ENCODE assay signal across 8 cellular contexts in genomic region chr19:58575183-58576041, GRCh38. TPM values are rescaled to one million over a fixed set of nuclear protein-coding genes. Genes with fewer than 3 reads are reported as not detected.
A peak's percentile ranks its signal among the peaks of the same experiment; 100 is the strongest.
DNase-seq lines count a peak whose midpoint lies in the region; ATAC-seq and TF ChIP-seq lines count a peak whose summit lies in the region.

No MANE protein-coding gene starts in this region.

- H3K9me3 ChIP-seq in NT2/D1 (ENCODE audit: insufficient read depth, low read length) = no peaks in the 10 kb centered on the region
- H3K9me3 ChIP-seq in cardiac muscle cell (ENCODE audit: low read depth) = no peaks in the 10 kb centered on the region
- H3K9me3 ChIP-seq in psoas muscle = no peaks in the 10 kb centered on the region

- peak; percentile 87 for DNase-seq in GM10248 (ENCODE audit: extremely low spot score)
- DNase-seq in HEK293T (ENCODE audit: extremely low spot score) = peak; percentile 81
- peak; percentile 77 for DNase-seq in NT2/D1 (ENCODE audit: low read depth, low spot score)
- DNase-seq in cardiac muscle cell (ENCODE audit: low read depth in 1 of 2, low spot score in 1 of 2) = peak; percentile 94 to 95
- peak; percentile 91 to 94 for DNase-seq in psoas muscle
- no peak for DNase-seq in NCI-H1436 treated with DMSO at 0.1 percent for 48 hours (lab: John Stamatoyannopoulos, UW)
- no peak for DNase-seq in NCI-H1694 (lab: John Stamatoyannopoulos, UW)

- peak overlapping the region; percentile 92 for H3K4me3 Mint-ChIP-seq in activated naive CD4-positive, alpha-beta T cell treated with anti-CD3 and anti-CD28 coated beads, Interleukin-2, amount 50 U/mL, for 24 hours

- no peaks in the 10 kb centered on the region for H3K27me3 Mint-ChIP-seq in activated naive CD4-positive, alpha-beta T cell treated with anti-CD3 and anti-CD28 coated beads, Interleukin-2, amount 50 U/mL, for 24 hours

- H3K4me3 ChIP-seq in NT2/D1 (ENCODE audit: insufficient read length, low read depth) (peak overlapping the region; percentile 78), cardiac muscle cell (peak overlapping the region; percentile 47), psoas muscle (peak overlapping the region; percentile 94)

- H3K9ac ChIP-seq in NT2/D1 (ENCODE audit: insufficient read length, low read depth) = peak overlapping the region; percentile 79

- H3K27me3 ChIP-seq in NT2/D1 (ENCODE audit: insufficient read depth, insufficient read length) = peaks cover 2% of the 10 kb centered on the region
- no peaks in the 10 kb centered on the region for H3K27me3 ChIP-seq in cardiac muscle cell
- no peaks in the 10 kb centered on the region for H3K27me3 ChIP-seq in psoas muscle (ENCODE audit: insufficient read depth in 3 of 3, low read length in 2 of 3)

- intact Hi-C loops in psoas muscle (cut with DNase I) = no loop called here

- H3K27ac ChIP-seq in cardiac muscle cell (peak overlapping the region; percentile 88), psoas muscle (peak overlapping the region; percentile 99)

- peaks cover 52% of the 10 kb centered on the region for H3K4me1 Mint-ChIP-seq in activated naive CD4-positive, alpha-beta T cell treated with anti-CD3 and anti-CD28 coated beads, Interleukin-2, amount 50 U/mL, for 24 hours

- peaks cover 21% of the 10 kb centered on the region for H3K36me3 ChIP-seq in NT2/D1 (ENCODE audit: insufficient read depth, insufficient read length, low read length)
- no peaks in the 10 kb centered on the region for H3K36me3 ChIP-seq in cardiac muscle cell
- peaks cover 0 to 10% of the 10 kb centered on the region in 2 donors for H3K36me3 ChIP-seq in psoas muscle (ENCODE audit: insufficient read depth in 1 of 2, low read depth in 1 of 2)

- peak; percentile 68 to 77 (median 68) for ATAC-seq in psoas muscle

- WGBS in psoas muscle, 3 donors = 0 to 1% (median 0%) methylated on average over 61 to 66 of the region's 66 CpGs

- TF ChIP-seq CTCF in GM10248 (IDR thresholded peaks at IDR 0.05; ENCODE audit: control extremely low read depth, extremely low read depth, low read depth, missing control alignments) (peak; percentile 36), cardiac muscle cell (IDR thresholded peaks at IDR 0.05; ENCODE audit: low read depth, low read length) (peak; percentile 13), psoas muscle (IDR thresholded peaks at IDR 0.05) (no peak)

- POLR2A ChIA-PET in GM10248 (lab: Yijun Ruan, JAX) = interaction anchor here (0.6 to 1.6 kb wide), 5 partner anchors 13 to 56 kb away, joined by 3 to 6 read pairs (median 3); partner anchors contain the start of genes CHMP2A and ZBTB45
- POLR2A ChIA-PET in HEK293T (lab: Yijun Ruan, JAX) = interaction anchor here (0.7 to 3.3 kb wide), 12 partner anchors 14 to 249 kb away, joined by 3 to 22 read pairs (median 6); partner anchors contain the start of genes CHMP2A, TRIM28, ZBTB45 and ZNF837

- no peaks in the 10 kb centered on the region for H3K9me3 Mint-ChIP-seq in activated naive CD4-positive, alpha-beta T cell treated with anti-CD3 and anti-CD28 coated beads, Interleukin-2, amount 50 U/mL, for 24 hours

- peaks cover 5% of the 10 kb centered on the region for H3K4me1 ChIP-seq in NT2/D1 (ENCODE audit: insufficient read depth, insufficient read length)
- no peaks in the 10 kb centered on the region for H3K4me1 ChIP-seq in cardiac muscle cell (ENCODE audit: low read depth)
- H3K4me1 ChIP-seq in psoas muscle = peaks cover 18% of the 10 kb centered on the region

- H3K27ac Mint-ChIP-seq in activated naive CD4-positive, alpha-beta T cell treated with anti-CD3 and anti-CD28 coated beads, Interleukin-2, amount 50 U/mL, for 24 hours = peak overlapping the region; percentile 85

- CTCF ChIA-PET in GM10248 (lab: Yijun Ruan, JAX) (interaction anchor here (1.9 to 5.5 kb wide), 2 partner anchors 56 to 62 kb away, joined by 9 to 40 read pairs; partner anchors contain the start of gene ZBTB45), HEK293T (lab: Yijun Ruan, JAX) (interaction anchor here (1.5 kb wide), 1 partner anchor 56 kb away, joined by 8 read pairs; the partner anchor contains the start of gene ZBTB45)

- peaks cover 5% of the 10 kb centered on the region for H3K36me3 Mint-ChIP-seq in activated naive CD4-positive, alpha-beta T cell treated with anti-CD3 and anti-CD28 coated beads, Interleukin-2, amount 50 U/mL, for 24 hours

TF ChIP-seq in HEK293T, 16 proteins besides CTCF, POLR2A, EP300 and RAD21:
- TF ChIP-seq LEF1 (IDR thresholded peaks at IDR 0.05; ENCODE audit: borderline replicate concordance) = no peak
- TF ChIP-seq SP1 (IDR thresholded peaks at IDR 0.05) = no peak
- no peak for TF ChIP-seq SUZ12 (IDR thresholded peaks at IDR 0.05)
- TF ChIP-seq L3MBTL2 (conservative IDR thresholded peaks at IDR 0.05) = peak; percentile 90
- no peak for TF ChIP-seq FOXA1 (IDR thresholded peaks at IDR 0.05)
- no peak for TF ChIP-seq HDGF (IDR thresholded peaks at IDR 0.05; ENCODE audit: borderline replicate concordance)
- peak; percentile 34; the same call in 1 of the 2 replicates for TF ChIP-seq TARDBP (IDR thresholded peaks at IDR 0.05)
- TF ChIP-seq ZNF384 (IDR thresholded peaks at IDR 0.05) = peak; percentile 99
TF ChIP-seq in HEK293T: peak in this region for 3.

RNA-seq across cellular contexts. Expression of gene MZF1, which starts 2.3 kb away (rescaled TPM):
- total RNA-seq in cardiac muscle cell = 51.1 TPM in 2 replicates
- polyA plus RNA-seq in cardiac muscle cell = 25.1 and 34.7 TPM in 2 replicates
- total RNA-seq in psoas muscle = 10 to 100 TPM in 2 of 4 donors, 1 to 10 TPM in 2; 8.2 to 13.0 (median 11.1) TPM
- 10 to 100 TPM in 1 of 3 donors, 1 to 10 TPM in 2; 5.0 to 12.5 (median 8.2) TPM for polyA plus RNA-seq in psoas muscle

RNA-seq across cellular contexts. Expression of gene UBE2M, which starts 17.0 kb away (rescaled TPM):
- total RNA-seq in cardiac muscle cell = 70.8 and 79.0 TPM in 2 replicates
- polyA plus RNA-seq in cardiac muscle cell = 169 and 177 TPM in 2 replicates
- 100 to 1,000 TPM in 3 of 4 donors, 10 to 100 TPM in 1; 95.4 to 146 (median 125) TPM for total RNA-seq in psoas muscle
- 100 to 1,000 TPM in 2 of 3 donors, 10 to 100 TPM in 1; 86.8 to 146 (median 145) TPM for polyA plus RNA-seq in psoas muscle

RNA-seq across cellular contexts. Expression of gene CHMP2A, which starts 20.5 kb away (rescaled TPM):
- total RNA-seq in cardiac muscle cell (223 and 265 TPM in 2 replicates), psoas muscle (100 to 1,000 TPM in 2 of 4 donors, 10 to 100 TPM in 2; 96.5 to 126 (median 103) TPM)
- polyA plus RNA-seq in cardiac muscle cell (247 and 319 TPM in 2 replicates), psoas muscle (100 to 1,000 TPM; 149 to 184 (median 157) TPM)

RNA-seq across cellular contexts. Expression of gene TRIM28, which starts 31.5 kb away (rescaled TPM):
- total RNA-seq in cardiac muscle cell (563 and 650 TPM in 2 replicates), psoas muscle (100 to 1,000 TPM; 165 to 212 (median 197) TPM)
- polyA plus RNA-seq in cardiac muscle cell (303 and 343 TPM in 2 replicates), psoas muscle (100 to 1,000 TPM; 141 to 154 (median 147) TPM)

RNA-seq across cellular contexts. Expression of gene ZBTB45, which starts 55.8 kb away (rescaled TPM):
- total RNA-seq in cardiac muscle cell (22.8 and 26.3 TPM in 2 replicates), psoas muscle (10 to 100 TPM in 1 of 4 donors, 1 to 10 TPM in 3; 7.7 to 13.0 (median 9.9) TPM)
- polyA plus RNA-seq in cardiac muscle cell (29.4 and 34.6 TPM in 2 replicates), psoas muscle (10 to 100 TPM in 1 of 3 donors, 1 to 10 TPM in 2; 6.2 to 12.5 (median 8.5) TPM)

Comparison
In these comparisons a context has a peak if more than half of its experiments do, and no peak if none do; other contexts are left out.
1. DNase-seq: peak in GM10248 (single experiment), HEK293T (single experiment), NT2/D1 (single experiment), cardiac muscle cell (2 of 2) and psoas muscle (2 of 2); none in NCI-H1436 treated with DMSO at 0.1 percent for 48 hours (single experiment) and NCI-H1694 (single experiment).
2. Peak in every context shown above with its lines, with median percentiles within 50 percentile points of each other: H3K4me3 ChIP-seq.